Comparison of ENCODE assay signal across 16 cellular contexts in the genomic region with DNA sequence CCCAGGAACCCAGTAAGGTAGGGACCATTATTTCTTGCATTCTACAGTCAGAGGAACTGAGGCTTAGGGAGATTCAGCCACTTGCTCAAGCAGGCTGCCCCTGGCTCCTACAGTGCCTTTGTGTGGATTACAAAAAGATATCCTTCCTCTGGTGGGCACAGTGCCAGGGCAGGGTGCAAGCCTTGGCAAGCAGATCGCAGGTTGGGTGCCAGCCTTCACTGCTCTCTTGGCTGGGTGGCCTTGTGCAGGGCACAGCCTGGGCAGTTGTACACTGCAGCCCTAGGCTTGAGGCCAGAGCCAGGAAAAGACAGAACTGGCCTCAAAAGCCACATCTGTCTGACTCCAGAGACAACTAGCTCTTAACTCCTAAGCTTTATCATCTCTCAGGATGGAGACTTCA. TPM values are rescaled to one million over a fixed set of nuclear protein-coding genes. Genes with fewer than 3 reads are reported as not detected.
DNase-seq lines count a peak whose midpoint lies in the region; ATAC-seq and TF ChIP-seq lines count a peak whose summit lies in the region.
"Had no signal": no experiment of that assay in that cellular context is flagged by ENCODE, and none has a peak within 500 bp of the region (broad histone marks: within the 10 kb centered on the region; RNA-seq: fewer than 3 reads in every experiment).

No MANE protein-coding gene starts in this region.

- TF ChIP-seq CTCF in heart right ventricle (IDR thresholded peaks at IDR 0.05) (no peak), testis (IDR thresholded peaks at IDR 0.05) (no peak)

- no peak overlapping the region for H3K4me3 ChIP-seq in heart right ventricle
- H3K4me3 ChIP-seq in testis = no peak overlapping the region
- H3K4me3 ChIP-seq: breast epithelium, Peyer's patch, transverse colon had no signal

- H3K36me3 Mint-ChIP-seq in activated naive CD4-positive, alpha-beta T cell treated with anti-CD3 and anti-CD28 coated beads, Interleukin-2, amount 10 ng/mL, durations not matched to agents 7 days and 5 days = peaks cover 80% of the 10 kb centered on the region
- H3K36me3 Mint-ChIP-seq in T-cell = peaks cover 28% of the 10 kb centered on the region

- ATAC-seq in T-cell (replicated peaks in 1 of 4) = no peak
- ATAC-seq in heart right ventricle = peak in 7 of 8 donors; percentile 30 to 86 (median 76)
- no peak for ATAC-seq in GM21717 (IDR thresholded peaks at IDR 0.05; ENCODE audit: unreplicated experiment)

- H3K4me1 ChIP-seq in heart right ventricle (peaks cover 0 to 82% (median 22%) of the 10 kb centered on the region in 9 donors), testis (peaks cover 14% of the 10 kb centered on the region)

- no peak overlapping the region for H3K4me3 Mint-ChIP-seq in activated naive CD4-positive, alpha-beta T cell treated with anti-CD3 and anti-CD28 coated beads, Interleukin-2, amount 10 ng/mL, durations not matched to agents 7 days and 5 days
- H3K4me3 Mint-ChIP-seq in T-cell = no peak overlapping the region

- no peaks in the 10 kb centered on the region for H3K27me3 Mint-ChIP-seq in activated naive CD4-positive, alpha-beta T cell treated with anti-CD3 and anti-CD28 coated beads, Interleukin-2, amount 10 ng/mL, durations not matched to agents 7 days and 5 days
- H3K27me3 Mint-ChIP-seq in T-cell = no peaks in the 10 kb centered on the region

- peak overlapping the region; percentile 51 for H3K27ac Mint-ChIP-seq in activated naive CD4-positive, alpha-beta T cell treated with anti-CD3 and anti-CD28 coated beads, Interleukin-2, amount 10 ng/mL, durations not matched to agents 7 days and 5 days
- peak overlapping the region; percentile 94 to 95 for H3K27ac Mint-ChIP-seq in T-cell

- no peak for DNase-seq in activated naive CD4-positive, alpha-beta T cell treated with anti-CD3 and anti-CD28 coated beads, Interleukin-2, amount 10 ng/mL, durations not matched to agents 7 days and 5 days
- no peak for DNase-seq in activated naive CD4-positive, alpha-beta T cell treated with Interleukin-2 at 50 U/mL for 16 hours
- DNase-seq in T-cell = no peak
- DNase-seq in heart right ventricle = peak; percentile 59 to 65
- DNase-seq in testis = peak; percentile 86
- no peak for DNase-seq in NCI-H146 (lab: John Stamatoyannopoulos, UW)
- DNase-seq in superior temporal gyrus (ENCODE audit: extremely low spot score) = no peak
- DNase-seq: activated CD4-positive, CD25-positive, alpha-beta regulatory T cell treated with anti-CD3 and anti-CD28 coated beads, Interleukin-2, amount 50 U/mL, for 72 hours; activated effector memory CD4-positive, alpha-beta T cell treated with anti-CD3 and anti-CD28 coated beads, Interleukin-2, amount 50 U/mL, for 16 hours; AML-193; effector CD8-positive, alpha-beta T cell; NCI-H524 treated with DMSO at 0.1 percent for 48 hours; Peyer's patch; transverse colon had no signal

- intact Hi-C loops in heart right ventricle (cut with DNase I) = no loop called here
- intact Hi-C loops in testis (cut with DNase I; ENCODE audit: low total_unique reads) = no loop called here

- peaks cover 98% of the 10 kb centered on the region for H3K4me1 Mint-ChIP-seq in activated naive CD4-positive, alpha-beta T cell treated with anti-CD3 and anti-CD28 coated beads, Interleukin-2, amount 10 ng/mL, durations not matched to agents 7 days and 5 days
- peaks cover 98 to 99% (median 99%) of the 10 kb centered on the region in 3 donors for H3K4me1 Mint-ChIP-seq in T-cell

- WGBS in heart right ventricle, 2 donors = 0 to 27% methylated on average over 1 of the region's 1 CpG
- WGBS in testis, 2 donors = 36 to 43% methylated on average over 1 of the region's 1 CpG

- H3K27ac ChIP-seq in heart right ventricle = peak overlapping the region in 1 of 10 donors; percentile 57
- no peak overlapping the region for H3K27ac ChIP-seq in testis
- H3K27ac ChIP-seq: breast epithelium, transverse colon had no signal

- POLR2A ChIA-PET in T-cell (lab: Charles Lee) = no interaction called here

- TF ChIP-seq POLR2A in testis (IDR thresholded peaks at IDR 0.05) = no peak

- no peaks in the 10 kb centered on the region for H3K9me3 Mint-ChIP-seq in activated naive CD4-positive, alpha-beta T cell treated with anti-CD3 and anti-CD28 coated beads, Interleukin-2, amount 10 ng/mL, durations not matched to agents 7 days and 5 days
- no peaks in the 10 kb centered on the region for H3K9me3 Mint-ChIP-seq in T-cell

- H3K36me3 ChIP-seq in heart right ventricle = peaks cover 0 to 17% (median 0%) of the 10 kb centered on the region in 9 donors
- no peaks in the 10 kb centered on the region for H3K36me3 ChIP-seq in testis (ENCODE audit: low read depth, missing control alignments)
- H3K36me3 ChIP-seq: breast epithelium, Peyer's patch, transverse colon had no signal

- CTCF ChIA-PET in activated naive CD4-positive, alpha-beta T cell treated with anti-CD3 and anti-CD28 coated beads, Interleukin-2, amount 10 ng/mL, durations not matched to agents 7 days and 5 days (lab: Charles Lee) = interaction anchor here (1.0 kb wide), 1 partner anchor 19 kb away, joined by 3 read pairs; no protein-coding TSS in a partner anchor
- CTCF ChIA-PET in T-cell (lab: Charles Lee) = no interaction called here

- H3K9me3 ChIP-seq in heart right ventricle (no peaks in the 10 kb centered on the region), testis (no peaks in the 10 kb centered on the region)
- H3K9me3 ChIP-seq: breast epithelium, Peyer's patch, transverse colon had no signal

- H3K27me3 ChIP-seq in heart right ventricle = peaks cover 0 to 9% (median 0%) of the 10 kb centered on the region in 7 donors
- no peaks in the 10 kb centered on the region for H3K27me3 ChIP-seq in testis
- H3K27me3 ChIP-seq: breast epithelium, Peyer's patch, transverse colon had no signal

RNA-seq across cellular contexts. Expression of a gene that starts 15.0 kb away (rescaled TPM):
- total RNA-seq in T-cell = 100 to 1,000 TPM; 168 to 303 (median 197) TPM
- 10 to 100 TPM in 2 of 10 donors, 1 to 10 TPM in 8; 1.2 to 24.6 (median 5.2) TPM for total RNA-seq in heart right ventricle
- polyA plus RNA-seq in heart right ventricle = 1 to 10 TPM; 1.2 to 3.0 TPM
- total RNA-seq in testis = 1 to 10 TPM; 6.8 to 8.9 TPM
- polyA plus RNA-seq in testis (ENCODE audit: insufficient read depth, low read depth, low replicate concordance) = 7.3 TPM

Comparison
In these comparisons a context has a peak if more than half of its experiments do, and no peak if none do; other contexts are left out.
1. DNase-seq: peak in heart right ventricle (2 of 2) and testis (single experiment); none in activated naive CD4-positive, alpha-beta T cell treated with anti-CD3 and anti-CD28 coated beads, Interleukin-2, amount 10 ng/mL, durations not matched to agents 7 days and 5 days (single experiment), activated naive CD4-positive, alpha-beta T cell treated with Interleukin-2 at 50 U/mL for 16 hours (single experiment), T-cell (0 of 34), NCI-H146 (single experiment) and superior temporal gyrus (single experiment).
2. ATAC-seq: peak in heart right ventricle (7 of 8); none in T-cell (0 of 4) and GM21717 (single experiment).
3. RNA of a gene that starts 15.0 kb away (total RNA-seq): 168 to 303 TPM in T-cell; 6.8 to 8.9 TPM in testis and 1.2 to 24.6 TPM in heart right ventricle; every median in the first group is over 4 times any median in the second.